2 cellular contexts compared by ENCODE assay signal in genomic region chr13:30429235-30429634, GRCh38.
TF ChIP-seq lines count a peak whose summit lies in the region.

No MANE protein-coding gene starts in this region.

TF ChIP-seq in SK-N-SH, 30 proteins besides CTCF, POLR2A, EP300 and RAD21:
- TF ChIP-seq RFX5 (IDR thresholded peaks at IDR 0.05; ENCODE audit: low read length) = no peak
- TF ChIP-seq SIN3A (IDR thresholded peaks at IDR 0.05; ENCODE audit: borderline replicate concordance, low read depth, low read length) = no peak
- no peak for TF ChIP-seq MXI1 (IDR thresholded peaks at IDR 0.05; ENCODE audit: low read depth, low read length)
- TF ChIP-seq YY1 (IDR thresholded peaks at IDR 0.05; ENCODE audit: low read depth) = no peak
- TF ChIP-seq JUND (IDR thresholded peaks at IDR 0.05) = no peak
- TF ChIP-seq SMC3 (IDR thresholded peaks at IDR 0.05; ENCODE audit: low read depth, low read length) = no peak
- TF ChIP-seq MEF2A (IDR thresholded peaks at IDR 0.05; ENCODE audit: borderline replicate concordance, low read depth) = no peak
- TF ChIP-seq TEAD4 (IDR thresholded peaks at IDR 0.05; ENCODE audit: borderline replicate concordance, insufficient read depth) = no peak
- no peak for TF ChIP-seq FOXM1 (IDR thresholded peaks at IDR 0.05; ENCODE audit: low read depth)
- no peak for TF ChIP-seq TCF12 (IDR thresholded peaks at IDR 0.05)
- TF ChIP-seq IRF3 (IDR thresholded peaks at IDR 0.05; ENCODE audit: low read depth, low read length) = no peak
- no peak for TF ChIP-seq POLR2AphosphoS5 (IDR thresholded peaks at IDR 0.05; ENCODE audit: low read depth, low read length)
- TF ChIP-seq TAF1 (IDR thresholded peaks at IDR 0.05; ENCODE audit: borderline replicate concordance, low read depth, low read length) = no peak
- TF ChIP-seq RXRA (IDR thresholded peaks at IDR 0.05; ENCODE audit: borderline replicate concordance, low read depth) = no peak
- TF ChIP-seq NRF1 (IDR thresholded peaks at IDR 0.05; ENCODE audit: low read depth, low read length) = no peak

TF ChIP-seq in SK-N-SH treated with all-trans-retinoic acid at 6 μM for 48 hours, 23 proteins besides CTCF, POLR2A, EP300 and RAD21:
- TF ChIP-seq PPARA (CRISPR knock-in tag; IDR thresholded peaks at IDR 0.05; ENCODE audit: borderline replicate concordance) (no peak), ZFP3 (CRISPR knock-in tag; IDR thresholded peaks at IDR 0.05) (no peak), GLIS3 (CRISPR knock-in tag; IDR thresholded peaks at IDR 0.05) (no peak), ZC3H10 (CRISPR knock-in tag; IDR thresholded peaks at IDR 0.05) (no peak), ZFP30 (CRISPR knock-in tag; IDR thresholded peaks at IDR 0.05) (no peak), ZNF8 (CRISPR knock-in tag; IDR thresholded peaks at IDR 0.05) (no peak)
TF ChIP-seq in SK-N-SH treated with all-trans-retinoic acid at 6 μM for 48 hours: peak in this region for 0.
